14 cellular contexts compared by ENCODE assay signal in the genomic region with DNA sequence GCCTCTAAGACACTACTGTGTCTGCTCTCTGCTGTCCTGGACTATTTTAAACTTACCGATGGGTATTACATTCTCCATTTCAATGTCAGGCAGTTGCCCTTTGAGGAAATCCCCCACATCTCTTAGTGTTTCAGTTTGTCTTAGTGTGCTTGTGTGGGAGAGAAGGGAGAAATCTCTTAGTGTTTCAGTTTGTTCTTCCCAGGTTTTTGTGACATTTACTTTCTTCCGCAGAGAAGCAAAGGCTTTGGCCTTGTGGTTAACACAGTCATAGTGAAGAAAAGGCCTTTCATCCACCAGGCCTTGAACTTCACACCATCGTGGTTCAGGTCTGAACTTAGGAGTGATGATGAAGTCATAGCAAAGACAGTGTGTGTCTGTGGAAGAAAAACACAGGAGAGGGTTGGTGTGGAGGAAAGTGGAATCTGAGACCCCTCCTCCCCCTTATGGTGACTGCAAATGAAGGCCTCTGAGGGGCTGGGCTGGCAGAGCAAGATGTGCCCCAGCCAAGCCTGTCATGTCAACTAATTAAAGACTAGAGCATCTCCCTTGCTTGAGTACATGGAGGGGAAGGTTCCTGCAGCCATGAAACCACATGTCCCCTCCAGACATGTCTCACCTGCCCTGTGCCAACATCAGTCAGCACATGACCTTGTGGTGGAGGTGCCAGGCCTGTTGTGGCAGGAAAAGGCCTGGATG. TPM values are rescaled to one million over a fixed set of nuclear protein-coding genes. Genes with fewer than 3 reads are reported as not detected.
DNase-seq lines count a peak whose midpoint lies in the region; ATAC-seq and TF ChIP-seq lines count a peak whose summit lies in the region.
"Had no signal": no experiment of that assay in that cellular context is flagged by ENCODE, and none has a peak within 500 bp of the region (broad histone marks: within the 10 kb centered on the region; RNA-seq: fewer than 3 reads in every experiment).

No MANE protein-coding gene starts in this region.

- intact Hi-C loops in cardiac septum (cut with DNase I): loop anchor here (10.0 kb wide), 1 partner anchor 457 kb away; the partner anchor contains the start of gene PPIL4

- peak overlapping the region; percentile 77 for H3K27ac Mint-ChIP-seq in activated naive CD8-positive, alpha-beta T cell

- H3K9me3 Mint-ChIP-seq in activated naive CD8-positive, alpha-beta T cell (ENCODE audit: low read depth): no peaks in the 10 kb centered on the region

- TF ChIP-seq CTCF in GM12865 (IDR thresholded peaks at IDR 0.05; ENCODE audit: insufficient read depth, low read depth, low read length, missing control alignments): no peak

- H3K4me3 Mint-ChIP-seq in activated naive CD8-positive, alpha-beta T cell: peak overlapping the region; percentile 43

- H3K27me3 Mint-ChIP-seq in activated naive CD8-positive, alpha-beta T cell: peaks cover 21% of the 10 kb centered on the region

- peaks cover 34% of the 10 kb centered on the region for H3K4me1 Mint-ChIP-seq in activated naive CD8-positive, alpha-beta T cell (ENCODE audit: low read depth)

- DNase-seq in GM12865 (ENCODE audit: low read depth): peak; percentile 83
- DNase-seq in NCI-H69 (lab: John Stamatoyannopoulos, UW): no peak
- no peak for DNase-seq in cardiac septum (ENCODE audit: low spot score)
- no peak for DNase-seq in NCI-H146 treated with DMSO at 0.1 percent for 48 hours (lab: John Stamatoyannopoulos, UW; ENCODE audit: unreplicated experiment)
- DNase-seq in NOMO-1 treated with DMSO at 0.1 percent for 48 hours (lab: John Stamatoyannopoulos, UW; ENCODE audit: unreplicated experiment): no peak
- DNase-seq: Caco-2; NCI-H1436; stimulated activated naive CD4-positive, alpha-beta T cell treated with Interleukin-2 at 50 U/mL for 16 hours had no signal

- H3K36me3 Mint-ChIP-seq in activated naive CD8-positive, alpha-beta T cell: peaks cover 3% of the 10 kb centered on the region

- no peak overlapping the region for H3K4me3 ChIP-seq in GM12865 (ENCODE audit: low read depth, low read length)

- ATAC-seq in GM19025 (IDR thresholded peaks at IDR 0.05; ENCODE audit: low read depth, unreplicated experiment) (peak; percentile 60), HG03039 (IDR thresholded peaks at IDR 0.05; ENCODE audit: unreplicated experiment) (peak; percentile 46)

RNA-seq across cellular contexts. Expression of gene RAET1L, which starts 23.9 kb away (rescaled TPM):
- total RNA-seq in cardiac septum: not detected
- total RNA-seq: Caco-2, cerebellum, RPMI7951, skeletal muscle tissue had no signal

RNA-seq across cellular contexts. Expression of gene ULBP1, which starts 37.7 kb away (rescaled TPM):
- 0.16 TPM for total RNA-seq in cardiac septum
- total RNA-seq: skeletal muscle tissue had no signal

RNA-seq across cellular contexts. Expression of gene ULBP2, which starts 59.6 kb away (rescaled TPM):
- 1.1 TPM for total RNA-seq in cardiac septum
- total RNA-seq: skeletal muscle tissue had no signal
